ENCODE assay signal across 7 cellular contexts in the genomic region with DNA sequence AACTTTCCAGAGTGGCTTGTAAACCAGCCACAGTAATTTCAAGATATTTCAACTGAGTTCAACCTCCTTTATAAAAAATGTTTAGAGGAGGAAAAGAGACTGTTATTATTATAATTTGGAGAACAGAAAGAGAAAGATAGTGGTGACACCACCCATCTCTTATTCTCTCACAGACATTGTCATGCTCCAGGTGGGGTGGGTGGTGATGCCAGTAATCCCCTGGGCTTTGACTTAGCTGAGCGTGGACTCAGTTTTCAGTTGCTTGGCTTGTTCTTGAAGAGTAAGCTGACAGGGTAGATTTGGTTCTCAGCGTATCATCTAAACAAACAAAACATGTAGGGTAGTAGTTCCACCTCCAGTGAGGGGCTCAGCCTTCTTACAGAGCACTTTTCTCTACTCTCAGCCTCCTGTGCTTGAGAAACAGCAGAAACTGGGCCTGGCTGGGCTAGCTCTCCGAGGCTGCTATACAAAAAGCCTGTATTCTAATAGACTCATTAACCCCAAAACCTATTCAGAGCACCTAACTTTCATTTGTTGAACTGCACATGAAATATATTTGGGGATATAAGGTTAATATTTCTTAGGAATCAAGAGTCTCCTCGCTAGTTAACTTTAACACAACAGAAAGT. TPM values are rescaled to one million over a fixed set of nuclear protein-coding genes. Genes with fewer than 3 reads are reported as not detected.
DNase-seq lines count a peak whose midpoint lies in the region; ATAC-seq and TF ChIP-seq lines count a peak whose summit lies in the region.
"Not testable (repeated sequence)": the region's sequence is repeated elsewhere in the genome, so short reads cannot be mapped to it uniquely, and the experiment has no call there.

No MANE protein-coding gene starts in this region.

- not testable (repeated sequence) for H3K4me3 Mint-ChIP-seq in activated B cell treated with CpG ODN at 0.5 μM for 24 hours; osteocyte (ENCODE audit: unreplicated experiment)

- not testable (repeated sequence) for H3K36me3 Mint-ChIP-seq in activated B cell treated with CpG ODN at 0.5 μM for 24 hours (ENCODE audit: low read depth); osteocyte (ENCODE audit: unreplicated experiment)

- H3K4me1 Mint-ChIP-seq in activated B cell treated with CpG ODN at 0.5 μM for 24 hours; osteocyte (ENCODE audit: unreplicated experiment): not testable (repeated sequence)

- CTCF ChIA-PET in activated B cell treated with CpG ODN at 0.5 μM for 24 hours (lab: Charles Lee), result not testable (repeated sequence)

- TF ChIP-seq CTCF in activated B cell treated with CpG ODN at 0.5 μM for 24 hours (IDR thresholded peaks at IDR 0.05); osteocyte (IDR thresholded peaks at IDR 0.05): not testable (repeated sequence)

- H3K27ac Mint-ChIP-seq in activated B cell treated with CpG ODN at 0.5 μM for 24 hours; osteocyte (ENCODE audit: unreplicated experiment): not testable (repeated sequence)

- intact Hi-C loops in activated B cell treated with CpG ODN at 0.5 μM for 24 hours (cut with micrococcal nuclease), result not testable (repeated sequence)

- peak; percentile 14 for DNase-seq in activated B cell treated with CpG ODN at 0.5 μM for 24 hours
- peak; percentile 17 for DNase-seq in osteocyte (ENCODE audit: extremely low spot score, unreplicated experiment)
- peak; percentile 4 for DNase-seq in stimulated activated naive CD8-positive, alpha-beta T cell treated with anti-CD3 and anti-CD28 coated beads, Interleukin-15, Interleukin-2, amounts not matched to agents 100 U/mL and 50 U/mL, for 24 hours

- not testable (repeated sequence) for H3K27me3 Mint-ChIP-seq in activated B cell treated with CpG ODN at 0.5 μM for 24 hours; osteocyte (ENCODE audit: unreplicated experiment)

- H3K9me3 Mint-ChIP-seq in activated B cell treated with CpG ODN at 0.5 μM for 24 hours; osteocyte (ENCODE audit: unreplicated experiment): not testable (repeated sequence)

- POLR2A ChIA-PET in activated B cell treated with CpG ODN at 0.5 μM for 24 hours (lab: Charles Lee), result not testable (repeated sequence)

- ATAC-seq in GM18499 (IDR thresholded peaks at IDR 0.05; ENCODE audit: insufficient read depth, unreplicated experiment) (peak; percentile 57), GM21423 (IDR thresholded peaks at IDR 0.05; ENCODE audit: unreplicated experiment) (peak; percentile 48), HG03432 (IDR thresholded peaks at IDR 0.05; ENCODE audit: unreplicated experiment) (peak; percentile 47), activated B cell treated with CpG ODN at 0.5 μM for 24 hours (ENCODE audit: low read depth) (peak; percentile 99), esophagus mucosa (peak; percentile 49)
- ATAC-seq in stimulated activated naive CD8-positive, alpha-beta T cell treated with anti-CD3 and anti-CD28 coated beads, Interleukin-15, Interleukin-2, amounts not matched to agents 100 U/mL and 50 U/mL, for 24 hours, result not testable (repeated sequence)

RNA-seq across cellular contexts. Expression of a gene that starts 25.9 kb away (rescaled TPM):
- total RNA-seq in activated B cell treated with CpG ODN at 0.5 μM for 24 hours, result 75.4 and 91.3 TPM in 2 replicates
- total RNA-seq in esophagus mucosa, result 33.6 TPM
- 64.0 and 66.8 TPM in 2 replicates for total RNA-seq in osteocyte
